ENCODE assay signal across 1 cellular context in the genomic region with DNA sequence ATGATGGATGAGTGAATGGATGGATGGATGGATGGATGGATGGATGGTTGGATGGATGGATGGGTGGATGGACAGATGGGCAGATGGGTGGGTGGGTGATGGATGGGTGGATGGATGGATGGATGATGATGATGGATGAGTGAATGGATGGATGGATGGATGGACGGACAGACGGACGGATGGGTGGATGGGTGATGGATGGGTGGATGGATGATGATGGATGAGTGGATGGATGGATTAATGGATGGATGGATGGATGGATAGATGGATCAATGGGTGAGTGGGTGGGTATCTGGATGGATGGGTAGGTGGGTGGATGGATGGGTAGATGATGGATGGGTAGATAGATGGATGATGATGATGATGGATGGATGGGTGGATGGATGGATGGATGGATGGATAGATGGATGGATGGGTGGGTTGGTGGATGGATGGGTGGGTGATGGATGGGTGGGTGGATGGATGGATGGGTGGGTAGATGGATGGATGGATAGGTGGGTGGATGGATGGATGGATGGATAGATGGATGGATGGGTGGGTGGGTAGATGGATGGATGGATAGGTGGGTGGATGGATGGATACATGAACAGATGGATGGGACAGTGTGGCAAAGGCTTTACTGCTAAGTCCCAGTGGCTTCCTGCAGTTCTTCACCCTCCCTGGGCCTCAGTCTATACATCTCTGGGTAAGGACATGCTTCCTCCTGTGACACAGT.
TF ChIP-seq lines count a peak whose summit lies in the region.

No MANE protein-coding gene starts in this region.

TF ChIP-seq in endothelial cell of umbilical vein, 7 proteins besides CTCF, POLR2A, EP300 and RAD21:
- TF ChIP-seq GATA2 (IDR thresholded peaks at IDR 0.05; ENCODE audit: insufficient read depth, insufficient read length, low read depth, low read length) (no peak), MYC (IDR thresholded peaks at IDR 0.05; ENCODE audit: low read depth, low read length) (no peak), JUN (IDR thresholded peaks at IDR 0.05; ENCODE audit: borderline replicate concordance, insufficient read depth, insufficient read length, low read depth) (no peak), EZH2 (IDR thresholded peaks at IDR 0.05; ENCODE audit: borderline replicate concordance, low read depth, low read length, severe bottlenecking) (no peak), POLR2AphosphoS5 (IDR thresholded peaks at IDR 0.05; ENCODE audit: insufficient read depth, low read depth, low read length) (no peak), FOS (IDR thresholded peaks at IDR 0.05; ENCODE audit: borderline replicate concordance, insufficient read depth, low read length) (no peak)
- TF ChIP-seq, protein P1, sequence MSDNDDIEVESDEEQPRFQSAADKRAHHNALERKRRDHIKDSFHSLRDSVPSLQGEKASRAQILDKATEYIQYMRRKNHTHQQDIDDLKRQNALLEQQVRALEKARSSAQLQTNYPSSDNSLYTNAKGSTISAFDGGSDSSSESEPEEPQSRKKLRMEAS (IDR thresholded peaks at IDR 0.05; ENCODE audit: insufficient read depth, insufficient read length), result no peak
